8 cellular contexts compared by ENCODE assay signal in genomic region chr3:197554562-197555280, GRCh38. TPM values are rescaled to one million over a fixed set of nuclear protein-coding genes. Genes with fewer than 3 reads are reported as not detected.
DNase-seq lines count a peak whose midpoint lies in the region; ATAC-seq and TF ChIP-seq lines count a peak whose summit lies in the region.

No MANE protein-coding gene starts in this region.

- H3K27me3 ChIP-seq in mammary epithelial cell (ENCODE audit: insufficient read depth, low read length) (no peaks in the 10 kb centered on the region), iPS-20b (ENCODE audit: insufficient read depth, low read length) (peaks cover 30% of the 10 kb centered on the region)

- H4K20me1 ChIP-seq in mammary epithelial cell (ENCODE audit: insufficient read depth, low read length), result no peaks in the 10 kb centered on the region

- peak; percentile 95 for ATAC-seq in GM18868 (IDR thresholded peaks at IDR 0.05; ENCODE audit: unreplicated experiment)
- ATAC-seq in HG03103 (IDR thresholded peaks at IDR 0.05; ENCODE audit: low read depth, unreplicated experiment), result peak; percentile 91

- H3K9ac ChIP-seq in mammary epithelial cell (ENCODE audit: insufficient read depth, low read length) (peak overlapping the region; percentile 67), iPS-20b (ENCODE audit: low read depth, low read length) (peak overlapping the region; percentile 86)

- CTCF ChIA-PET in AG04449 (lab: Yijun Ruan, JAX), result interaction anchor here (0.7 to 1.6 kb wide), 9 partner anchors 9 to 332 kb away, joined by 3 to 5 read pairs (median 3); no protein-coding TSS in a partner anchor
- CTCF ChIA-PET in mammary epithelial cell (lab: Charles Lee; ENCODE audit: low non-redundant PET), result interaction anchor here (0.6 kb wide), 1 partner anchor 18 kb away, joined by 10 read pairs; no protein-coding TSS in a partner anchor

- H2AFZ ChIP-seq in mammary epithelial cell (ENCODE audit: low read depth, low read length), result peak overlapping the region; percentile 91

- peak overlapping the region; percentile 95 for H3K4me3 ChIP-seq in AG04449 (ENCODE audit: low read depth, low read length)
- H3K4me3 ChIP-seq in mammary epithelial cell (replicated peaks in 1 of 3; ENCODE audit: insufficient read depth in 1 of 3, low read depth in 2 of 3, low read length in 3 of 3), result peak overlapping the region; percentile 58 to 89 (median 71)
- peak overlapping the region; percentile 83 for H3K4me3 ChIP-seq in iPS-20b (ENCODE audit: low read length)
- H3K4me3 ChIP-seq in skin epidermis, result peak overlapping the region; percentile 45 to 85 (median 80)

- POLR2A ChIA-PET in AG04449 (lab: Yijun Ruan, JAX), result no interaction called here

- no peaks in the 10 kb centered on the region for H3K9me3 ChIP-seq in mammary epithelial cell (replicated peaks; ENCODE audit: insufficient read depth, low read length)
- H3K9me3 ChIP-seq in iPS-20b (ENCODE audit: insufficient read depth, low read depth, low read length), result no peaks in the 10 kb centered on the region

- peak; percentile 71 for DNase-seq in AG04449 (ENCODE audit: low read depth, low spot score)
- DNase-seq in NCI-H2171 treated with DMSO at 0.1 percent for 48 hours (lab: John Stamatoyannopoulos, UW), result peak; percentile 97
- peak; percentile 95 for DNase-seq in mammary epithelial cell

- WGBS in mammary epithelial cell (ENCODE audit: low coverage, missing lambda C conversion rate), result 1% methylated on average over 40 of the region's 60 CpGs

- H3K36me3 ChIP-seq in mammary epithelial cell (ENCODE audit: insufficient read depth, low read length) (no peaks in the 10 kb centered on the region), iPS-20b (ENCODE audit: insufficient read depth, low read depth, low read length) (0 out of 2 replicates have a peak, but pooled peaks cover 3% of the 10 kb centered on the region)

- peaks cover 31% of the 10 kb centered on the region for H3K79me2 ChIP-seq in mammary epithelial cell (ENCODE audit: insufficient read depth, low read length)

- intact Hi-C loops in mammary epithelial cell (cut with micrococcal nuclease), result loop anchor here (2.0 to 10.0 kb wide), 3 partner anchors 20 to 190 kb away; partner anchors contain the start of gene FYTTD1

- in situ Hi-C loops in mammary epithelial cell (cut with MboI; ENCODE audit: low sequenced_read_pairs in 2 of 2), result no loop called here

- dilution Hi-C loops in mammary epithelial cell (cut with HindIII; ENCODE audit: low sequenced_read_pairs), result loop anchor here (5.0 kb wide), 1 partner anchor 37 kb away; no protein-coding TSS in a partner anchor

- peaks cover 7% of the 10 kb centered on the region for H3K4me1 ChIP-seq in mammary epithelial cell (ENCODE audit: insufficient read depth, low read length)
- H3K4me1 ChIP-seq in iPS-20b (ENCODE audit: insufficient read depth, low read length), result peaks cover 14% of the 10 kb centered on the region

- H3K27ac ChIP-seq in VCaP (peak overlapping the region; percentile 90), mammary epithelial cell (ENCODE audit: insufficient read depth, low read depth, low read length) (peak overlapping the region; percentile 72), iPS-20b (ENCODE audit: low read length) (peak overlapping the region; percentile 73), skin epidermis (peak overlapping the region; percentile 4 to 90 (median 81))

- H3K4me2 ChIP-seq in mammary epithelial cell (ENCODE audit: insufficient read depth, low read depth, low read length), result peak overlapping the region; percentile 92

- TF ChIP-seq CTCF in AG04449 (IDR thresholded peaks at IDR 0.05; ENCODE audit: insufficient read depth, low read length, missing control alignments) (peak; percentile 84), VCaP (conservative IDR thresholded peaks at IDR 0.05) (peak; percentile 73), mammary epithelial cell (conservative IDR thresholded peaks at IDR 0.05 in 1 of 2, IDR thresholded peaks at IDR 0.05 in 1 of 2; ENCODE audit: extremely low read depth in 1 of 2, insufficient read depth in 1 of 2, low read depth in 1 of 2, low read length in 2 of 2) (peak; percentile 33 to 67)

- no TSS peak for BruUV-seq in mammary epithelial cell (replicated peaks; lab: Mats Ljungman, UMichigan)

RNA-seq across cellular contexts. Expression of gene BDH1, which starts 1.0 kb away (rescaled TPM):
- 10 to 100 TPM in 1 of 2 donors, 1 to 10 TPM in 1; 2.8 to 22.5 TPM for total RNA-seq in mammary epithelial cell
- polyA plus RNA-seq in mammary epithelial cell, result 29.2 TPM
- polyA minus RNA-seq in mammary epithelial cell, result 15.2 TPM

Comparison
In these comparisons a context has a peak if more than half of its experiments do, and no peak if none do; other contexts are left out.
1. Peak in every context shown above with its lines: DNase-seq, ATAC-seq, H3K4me3 ChIP-seq and H3K27ac ChIP-seq.